ENCODE assay signal across 12 cellular contexts in genomic region chr20:20827992-20828597, GRCh38.
"Had no signal": no experiment of that assay in that cellular context is flagged by ENCODE, and none has a peak within 500 bp of the region (broad histone marks: within the 10 kb centered on the region; RNA-seq: fewer than 3 reads in every experiment).

No MANE protein-coding gene starts in this region.

- ATAC-seq: activated CD4-positive, alpha-beta T cell treated with anti-CD3 and anti-CD28 coated beads for 36 hours; activated CD8-positive, alpha-beta memory T cell treated with anti-CD3 and anti-CD28 coated beads, Interleukin-2, amount 10 ng/mL, durations not matched to agents 7 days and 5 days; heart right ventricle; left cardiac atrium; sciatic nerve; stimulated activated naive CD8-positive, alpha-beta T cell treated with anti-CD3 and anti-CD28 coated beads, Interleukin-15, amount 100 ng/mL, for 72 hours had no signal

- DNase-seq: activated CD4-positive, alpha-beta memory T cell treated with anti-CD3 and anti-CD28 coated beads for 36 hours; activated CD4-positive, alpha-beta T cell treated with anti-CD3 and anti-CD28 coated beads for 36 hours; activated CD8-positive, alpha-beta memory T cell treated with anti-CD3 and anti-CD28 coated beads, Interleukin-2, amount 10 ng/mL, durations not matched to agents 7 days and 5 days; activated naive CD4-positive, alpha-beta T cell treated with anti-CD3 and anti-CD28 coated beads, Interleukin-2, amount 10 ng/mL, durations not matched to agents 7 days and 5 days; activated T-cell treated with anti-CD3 and anti-CD28 coated beads, Interleukin-2, amount 50 U/mL, for 1 hour; dermis blood vessel endothelial cell; endodermal cell; heart right ventricle; left cardiac atrium; stimulated activated naive CD8-positive, alpha-beta T cell treated with anti-CD3 and anti-CD28 coated beads, Interleukin-15, amount 100 ng/mL, for 72 hours; WERI-Rb-1 had no signal
